8 cellular contexts compared by ENCODE assay signal in the genomic region with DNA sequence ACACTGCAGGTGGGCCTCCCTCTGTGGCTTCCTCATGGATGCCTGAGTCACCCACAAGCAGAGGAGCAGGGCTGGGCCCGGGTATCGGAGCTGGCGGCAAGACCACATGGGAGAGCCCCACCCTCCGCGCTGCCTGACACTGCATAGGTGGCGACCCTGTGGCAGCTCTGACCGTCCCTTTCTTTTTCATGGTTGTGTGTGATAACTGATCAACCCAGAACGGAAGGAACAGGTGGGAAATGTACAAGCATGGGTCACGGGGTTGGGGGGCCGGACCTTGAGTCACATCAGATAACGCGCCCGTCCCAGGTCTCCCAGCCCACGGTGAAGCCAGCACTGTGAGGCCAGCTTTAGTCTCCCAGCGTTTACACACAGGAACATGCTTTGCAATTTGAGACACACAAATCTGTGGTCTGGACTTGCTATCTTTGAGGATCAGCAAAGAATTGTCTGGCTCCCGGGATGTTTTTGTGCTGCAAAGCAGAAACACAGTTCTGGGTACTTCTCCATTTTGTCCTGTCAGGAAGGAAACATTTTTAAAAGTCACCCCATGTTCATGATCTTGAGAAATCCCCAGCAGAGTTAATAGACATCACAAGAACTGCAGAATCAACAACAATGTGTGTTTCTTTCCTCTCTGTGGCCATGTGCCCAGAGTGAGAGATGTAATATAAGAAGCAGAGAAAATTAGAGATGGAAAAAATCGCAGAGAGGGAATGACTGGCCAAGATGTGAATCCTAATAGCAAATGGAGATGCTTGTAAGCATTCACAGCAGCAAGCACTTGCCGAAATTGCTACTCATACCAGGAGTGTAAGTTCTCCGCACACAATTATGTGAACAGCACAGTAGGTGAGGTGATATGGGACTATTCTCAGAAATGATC.
A peak's percentile ranks its signal among the peaks of the same experiment; 100 is the strongest.
DNase-seq lines count a peak whose midpoint lies in the region; ATAC-seq, FAIRE-seq and TF ChIP-seq lines count a peak whose summit lies in the region.

No MANE protein-coding gene starts in this region.

- H3K27ac Mint-ChIP-seq in mesothelial cell of epicardium, result peak overlapping the region; percentile 90

- no peak for FAIRE-seq in bronchial epithelial cell (lab: Jason Lieb, UNC)

- TF ChIP-seq CTCF in bronchial epithelial cell (IDR thresholded peaks at IDR 0.05; ENCODE audit: insufficient read depth, low read length, severe bottlenecking), result no peak
- TF ChIP-seq CTCF in mesothelial cell of epicardium (IDR thresholded peaks at IDR 0.05; ENCODE audit: unreplicated experiment), result no peak
- TF ChIP-seq CTCF in testis (IDR thresholded peaks at IDR 0.05), result no peak

- H3K27ac ChIP-seq in testis, result peak overlapping the region; percentile 44 to 74

- peak overlapping the region; percentile 40 for H3K4me3 Mint-ChIP-seq in mesothelial cell of epicardium

- H3K36me3 ChIP-seq in bronchial epithelial cell (ENCODE audit: control insufficient read depth, insufficient read depth, low read length) (no peaks in the 10 kb centered on the region), testis (ENCODE audit: low read depth, missing control alignments) (no peaks in the 10 kb centered on the region)

- peak; percentile 83 for ATAC-seq in HG02571 (IDR thresholded peaks at IDR 0.05; ENCODE audit: unreplicated experiment)
- ATAC-seq in HG03025 (IDR thresholded peaks at IDR 0.05; ENCODE audit: low FRiP score, unreplicated experiment), result no peak

- H3K27me3 ChIP-seq in bronchial epithelial cell (ENCODE audit: control insufficient read depth, insufficient read depth, low read length), result no peaks in the 10 kb centered on the region
- no peaks in the 10 kb centered on the region for H3K27me3 ChIP-seq in testis

- H3K27me3 Mint-ChIP-seq in mesothelial cell of epicardium (ENCODE audit: low read depth), result no peaks in the 10 kb centered on the region

- 26 to 32% methylated on average over 13 to 19 of the region's 19 CpGs for WGBS in testis, 2 donors

- no peak for TF ChIP-seq POLR2A in testis (IDR thresholded peaks at IDR 0.05)

- peaks cover 13% of the 10 kb centered on the region for H3K4me1 ChIP-seq in testis

- no peaks in the 10 kb centered on the region for H3K9me3 Mint-ChIP-seq in mesothelial cell of epicardium

- DNase-seq in activated T-cell treated with anti-CD3 and anti-CD28 coated beads for 48 hours (ENCODE audit: low read depth) (peak; percentile 39), NCI-H446 treated with DMSO at 0.1 percent for 48 hours (lab: John Stamatoyannopoulos, UW) (peak; percentile 33), bronchial epithelial cell (ENCODE audit: low read depth) (peak; percentile 35), mesothelial cell of epicardium (ENCODE audit: low spot score in 2 of 2, unreplicated experiment in 2 of 2) (no peak), testis (peak; percentile 75)
- no peak for DNase-seq in activated T-cell treated with anti-CD3 and anti-CD28 coated beads, Interleukin-2, amount 50 U/mL, for 1 hour

- intact Hi-C loops in testis (cut with DNase I; ENCODE audit: low total_unique reads), result no loop called here

- peaks cover 1% of the 10 kb centered on the region for H3K36me3 Mint-ChIP-seq in mesothelial cell of epicardium

- peaks cover 37% of the 10 kb centered on the region for H3K4me1 Mint-ChIP-seq in mesothelial cell of epicardium

- H3K4me3 ChIP-seq in bronchial epithelial cell (ENCODE audit: low read depth, low read length), result no peak overlapping the region
- H3K4me3 ChIP-seq in testis, result no peak overlapping the region

- H3K9me3 ChIP-seq in testis, result no peaks in the 10 kb centered on the region

Comparison
In these comparisons a context has a peak if more than half of its experiments do, and no peak if none do; other contexts are left out.
1. DNase-seq: peak in activated T-cell treated with anti-CD3 and anti-CD28 coated beads for 48 hours (single experiment), NCI-H446 treated with DMSO at 0.1 percent for 48 hours (single experiment), bronchial epithelial cell (single experiment) and testis (single experiment); none in activated T-cell treated with anti-CD3 and anti-CD28 coated beads, Interleukin-2, amount 50 U/mL, for 1 hour (single experiment) and mesothelial cell of epicardium (0 of 2).